ENCODE assay signal across 16 cellular contexts in genomic region chr19:49155005-49155826, GRCh38. TPM values are rescaled to one million over a fixed set of nuclear protein-coding genes. Genes with fewer than 3 reads are reported as not detected.
DNase-seq lines count a peak whose midpoint lies in the region; ATAC-seq and TF ChIP-seq lines count a peak whose summit lies in the region.
"Had no signal": no experiment of that assay in that cellular context is flagged by ENCODE, and none has a peak within 500 bp of the region (broad histone marks: within the 10 kb centered on the region; RNA-seq: fewer than 3 reads in every experiment).

HRC (minus strand) TSS chr19:49155396; CDS start chr19:49155237, 159 bp downstream.

- H3K27ac Mint-ChIP-seq in Calu3 (ENCODE audit: unreplicated experiment): peak within 1 kb of the TSS; percentile 25

- CTCF ChIA-PET in Calu3 (lab: Charles Lee): interaction anchor here (0.5 to 0.7 kb wide), 2 partner anchors 88 to 95 kb away, joined by 4 to 5 read pairs; no protein-coding TSS in a partner anchor

- H3K4me3 ChIP-seq in parathyroid adenoma (ENCODE audit: low read depth, low read length) (no peak within 1 kb of the TSS), MG63 (no peak within 1 kb of the TSS)
- H3K4me3 ChIP-seq: left lung, spleen had no signal

- no peaks in the 10 kb centered on the region for H3K9me3 ChIP-seq in parathyroid adenoma (ENCODE audit: control insufficient read depth, low read length)
- H3K9me3 ChIP-seq in MG63: no peaks in the 10 kb centered on the region
- H3K9me3 ChIP-seq: left lung, neutrophil had no signal

- H3K9me3 Mint-ChIP-seq in Calu3 (ENCODE audit: low read depth, unreplicated experiment): peaks cover 16% of the 10 kb centered on the region

- no peaks in the 10 kb centered on the region for H3K79me2 ChIP-seq in parathyroid adenoma

- intact Hi-C loops in Calu3 (cut with micrococcal nuclease; ENCODE audit: unreplicated experiment) (no loop called here), left ventricle myocardium superior (cut with micrococcal nuclease) (no loop called here)

- no peak for DNase-seq in Calu3
- peak; percentile 83 for DNase-seq in left ventricle myocardium superior
- DNase-seq in MG63: no peak
- no peak for DNase-seq in hypothalamus (lab: John Stamatoyannopoulos, UW)
- no peak for DNase-seq in central memory CD4-positive, alpha-beta T cell
- DNase-seq: activated gamma-delta T cell treated with Interleukin-2 at 50 U/mL for 16 hours, brain microvascular endothelial cell, DMS 273 treated with DMSO at 0.1 percent for 48 hours, spleen had no signal

- H3K27me3 Mint-ChIP-seq in Calu3 (ENCODE audit: unreplicated experiment): peaks cover 69% of the 10 kb centered on the region

- no peaks in the 10 kb centered on the region for H3K27me3 ChIP-seq in parathyroid adenoma (ENCODE audit: control insufficient read depth, insufficient read depth, low read length)
- no peaks in the 10 kb centered on the region for H3K27me3 ChIP-seq in MG63
- H3K27me3 ChIP-seq: brain microvascular endothelial cell had no signal

- H3K4me1 Mint-ChIP-seq in Calu3 (ENCODE audit: low read depth, unreplicated experiment): peaks cover 24% of the 10 kb centered on the region

- H3K36me3 Mint-ChIP-seq in Calu3 (ENCODE audit: insufficient read depth, unreplicated experiment): peaks cover 46% of the 10 kb centered on the region

- no peak for TF ChIP-seq CTCF in Calu3 (IDR thresholded peaks at IDR 0.05; ENCODE audit: unreplicated experiment)
- TF ChIP-seq CTCF in parathyroid adenoma (IDR thresholded peaks at IDR 0.05): no peak

- no peak within 1 kb of the TSS for H3K4me3 Mint-ChIP-seq in Calu3 (ENCODE audit: low read depth, unreplicated experiment)

- H2AFZ ChIP-seq in parathyroid adenoma: no peak within 1 kb of the TSS

- H3K27ac ChIP-seq in angular gyrus (ENCODE audit: low read depth, low read length): peak within 1 kb of the TSS; percentile 27
- peak within 1 kb of the TSS; percentile 19 for H3K27ac ChIP-seq in parathyroid adenoma
- H3K27ac ChIP-seq: brain microvascular endothelial cell, left lung, neutrophil, spleen had no signal

- peak; percentile 70 for ATAC-seq in left ventricle myocardium superior
- no peak for ATAC-seq in HG03439 (IDR thresholded peaks at IDR 0.05; ENCODE audit: unreplicated experiment)
- ATAC-seq: left lung had no signal

- H3K4me2 ChIP-seq in parathyroid adenoma (ENCODE audit: low read length): no peak within 1 kb of the TSS

- no peaks in the 10 kb centered on the region for H3K36me3 ChIP-seq in parathyroid adenoma (ENCODE audit: control insufficient read depth, insufficient read depth, low read length)
- peaks cover 5% of the 10 kb centered on the region for H3K36me3 ChIP-seq in MG63
- H3K36me3 ChIP-seq: brain microvascular endothelial cell, left lung, neutrophil, spleen had no signal

- H3K9ac ChIP-seq in parathyroid adenoma: no peak within 1 kb of the TSS

- peaks cover 4% of the 10 kb centered on the region for H3K4me1 ChIP-seq in parathyroid adenoma

- BruUV-seq in Calu3 (replicated peaks; lab: Mats Ljungman, UMichigan): no TSS peak

RNA-seq across cellular contexts. Expression of gene HRC, which starts in this region (rescaled TPM):
- total RNA-seq in Calu3 (2022): not detected in 2 replicates
- 868 TPM for total RNA-seq in left ventricle myocardium superior
- total RNA-seq in MG63 (2014; rRNA removed; shearing (Covaris generic); ENCODE audit: low replicate concordance): not detected in 2 replicates
- total RNA-seq: H4, SK-MEL-5 had no signal

Comparison
In these comparisons a context has a peak if more than half of its experiments do, and no peak if none do; other contexts are left out.
1. RNA of gene HRC (total RNA-seq): 868 TPM in left ventricle myocardium superior (single experiment); not detected in Calu3 and not detected in MG63; every median in the first group is over 100 times any median in the second.